29 cellular contexts compared by ENCODE assay signal in genomic region chr19:33587150-33587549, GRCh38. TPM values are rescaled to one million over a fixed set of nuclear protein-coding genes. Genes with fewer than 3 reads are reported as not detected.
"Had no signal": no experiment of that assay in that cellular context is flagged by ENCODE, and none has a peak within 500 bp of the region (broad histone marks: within the 10 kb centered on the region; RNA-seq: fewer than 3 reads in every experiment).

No MANE protein-coding gene starts in this region.

- H3K9me3 ChIP-seq: testis, thoracic aorta, thyroid gland, transverse colon, upper lobe of right lung, uterus, vagina had no signal

- H3K4me1 Mint-ChIP-seq: stimulated activated effector memory CD8-positive, alpha-beta T cell treated with anti-CD3 and anti-CD28 coated beads, Interleukin-12 subunit alpha, Interleukin-12 subunit beta, amount 100 ng/mL, for 72 hours; stimulated activated memory B cell treated with anti-CD40 and anti-IgM and Interleukin-4, amounts not matched to agents 10 μg/mL and 1 μg/mL and 100 μg/mL, for 72 hours; stimulated activated naive B cell treated with anti-CD40 and anti-IgM and Interleukin-4, amounts not matched to agents 10 μg/mL and 1 μg/mL and 100 μg/mL, for 72 hours; stimulated activated naive CD8-positive, alpha-beta T cell treated with anti-CD3 and anti-CD28 coated beads, Interleukin-15, amount 100 ng/mL, for 72 hours had no signal

- H3K36me3 ChIP-seq: stomach, suprapubic skin, thoracic aorta, thyroid gland, tibial artery, tibial nerve, transverse colon, upper lobe of left lung, upper lobe of right lung, uterus, vagina had no signal

- H3K36me3 Mint-ChIP-seq: stimulated activated effector memory CD8-positive, alpha-beta T cell treated with anti-CD3 and anti-CD28 coated beads, Interleukin-12 subunit alpha, Interleukin-12 subunit beta, amount 100 ng/mL, for 72 hours; stimulated activated memory B cell treated with anti-CD40 and anti-IgM and Interleukin-4, amounts not matched to agents 10 μg/mL and 1 μg/mL and 100 μg/mL, for 72 hours; stimulated activated naive B cell treated with anti-CD40 and anti-IgM and Interleukin-4, amounts not matched to agents 10 μg/mL and 1 μg/mL and 100 μg/mL, for 72 hours; type B pancreatic cell had no signal

- ATAC-seq: stimulated activated effector memory CD8-positive, alpha-beta T cell treated with anti-CD3 and anti-CD28 coated beads, Interleukin-12 subunit alpha, Interleukin-12 subunit beta, amount 100 ng/mL, for 72 hours; stimulated activated memory B cell treated with anti-CD40 and anti-IgM and Interleukin-4, amounts not matched to agents 10 μg/mL and 1 μg/mL and 100 μg/mL, for 72 hours; stimulated activated naive B cell treated with anti-CD40 and anti-IgM and Interleukin-4, amounts not matched to agents 10 μg/mL and 1 μg/mL and 100 μg/mL, for 72 hours; stimulated activated naive CD8-positive, alpha-beta T cell treated with anti-CD3 and anti-CD28 coated beads, Interleukin-15, amount 100 ng/mL, for 72 hours; stimulated activated naive CD8-positive, alpha-beta T cell treated with anti-CD3 and anti-CD28 coated beads, Interleukin-15, Interleukin-2, amounts not matched to agents 100 U/mL and 50 U/mL, for 24 hours; upper lobe of right lung had no signal

- FAIRE-seq: urothelium cell line had no signal

- H3K27me3 ChIP-seq: suprapubic skin, testis, thyroid gland, tibial artery, tibial nerve, transverse colon, upper lobe of left lung, uterus, vagina had no signal

- H3K4me3 ChIP-seq: stomach, suprapubic skin, testis, thoracic aorta, thyroid gland, tibial artery, tibial nerve, transverse colon, upper lobe of left lung, upper lobe of right lung, uterus, vagina had no signal

- H3K27me3 Mint-ChIP-seq: stimulated activated memory B cell treated with anti-CD40 and anti-IgM and Interleukin-4, amounts not matched to agents 10 μg/mL and 1 μg/mL and 100 μg/mL, for 72 hours; stimulated activated naive CD8-positive, alpha-beta T cell treated with anti-CD3 and anti-CD28 coated beads, Interleukin-15, amount 100 ng/mL, for 72 hours had no signal

- H3K4me3 Mint-ChIP-seq: stimulated activated effector memory CD8-positive, alpha-beta T cell treated with anti-CD3 and anti-CD28 coated beads, Interleukin-12 subunit alpha, Interleukin-12 subunit beta, amount 100 ng/mL, for 72 hours; stimulated activated memory B cell treated with anti-CD40 and anti-IgM and Interleukin-4, amounts not matched to agents 10 μg/mL and 1 μg/mL and 100 μg/mL, for 72 hours; stimulated activated naive B cell treated with anti-CD40 and anti-IgM and Interleukin-4, amounts not matched to agents 10 μg/mL and 1 μg/mL and 100 μg/mL, for 72 hours; stimulated activated naive CD8-positive, alpha-beta T cell treated with anti-CD3 and anti-CD28 coated beads, Interleukin-15, amount 100 ng/mL, for 72 hours; stimulated activated naive CD8-positive, alpha-beta T cell treated with anti-CD3 and anti-CD28 coated beads, Interleukin-15, Interleukin-2, amounts not matched to agents 100 ng/mL and 50 ng/mL, for 24 hours; type B pancreatic cell had no signal

- H3K27ac ChIP-seq: stomach, suprapubic skin, testis, thoracic aorta, thyroid gland, tibial artery, tibial nerve, transverse colon, upper lobe of left lung, upper lobe of right lung, uterus, vagina had no signal

- H3K27ac Mint-ChIP-seq: stimulated activated effector memory CD8-positive, alpha-beta T cell treated with anti-CD3 and anti-CD28 coated beads, Interleukin-12 subunit alpha, Interleukin-12 subunit beta, amount 100 ng/mL, for 72 hours; stimulated activated memory B cell treated with anti-CD40 and anti-IgM and Interleukin-4, amounts not matched to agents 10 μg/mL and 1 μg/mL and 100 μg/mL, for 72 hours; stimulated activated naive B cell treated with anti-CD40 and anti-IgM and Interleukin-4, amounts not matched to agents 10 μg/mL and 1 μg/mL and 100 μg/mL, for 72 hours; stimulated activated naive CD8-positive, alpha-beta T cell treated with anti-CD3 and anti-CD28 coated beads, Interleukin-15, amount 100 ng/mL, for 72 hours; stimulated activated naive CD8-positive, alpha-beta T cell treated with anti-CD3 and anti-CD28 coated beads, Interleukin-15, Interleukin-2, amounts not matched to agents 100 ng/mL and 50 ng/mL, for 24 hours; type B pancreatic cell had no signal

- DNase-seq: stimulated activated CD4-positive, alpha-beta T cell treated with anti-CD3 and anti-CD28 coated beads, Interleukin-2, amount 100 ng/mL, for 48 hours; stimulated activated CD4-positive, alpha-beta T cell treated with anti-CD3 and anti-CD28 coated beads, Interleukin-4, amount 100 ng/mL, for 1 hour; stimulated activated CD4-positive, alpha-beta T cell treated with anti-CD3 and anti-CD28 coated beads, Interleukin-4, amount 100 ng/mL, for 24 hours; stimulated activated CD4-positive, alpha-beta T cell treated with anti-CD3 and anti-CD28 coated beads, Interleukin-4, amount 100 ng/mL, for 4 hours; stimulated activated CD8-positive, alpha-beta memory T cell treated with anti-CD3 and anti-CD28 coated beads, Interleukin-4, amount 100 ng/mL, for 48 hours; stimulated activated naive B cell treated with anti-CD40 and anti-IgM and Interleukin-4, amounts not matched to agents 10 μg/mL and 1 μg/mL and 100 μg/mL, for 72 hours; stimulated activated naive CD4-positive, alpha-beta T cell; stimulated activated naive CD4-positive, alpha-beta T cell treated with Interleukin-2 at 50 U/mL for 16 hours; stimulated activated naive CD8-positive, alpha-beta T cell treated with anti-CD3 and anti-CD28 coated beads, Interleukin-15, amount 100 ng/mL, for 72 hours; stimulated activated naive CD8-positive, alpha-beta T cell treated with anti-CD3 and anti-CD28 coated beads, Interleukin-15, Interleukin-2, amounts not matched to agents 100 U/mL and 50 U/mL, for 24 hours; stomach; substantia nigra; testis; thyroid gland; tibial artery; transverse colon; trophoblast cell; upper lobe of left lung; upper lobe of right lung; uterus had no signal

- H3K4me1 ChIP-seq: stomach, suprapubic skin, testis, thyroid gland, tibial artery, tibial nerve, transverse colon, upper lobe of left lung, upper lobe of right lung, uterus, vagina had no signal

RNA-seq across cellular contexts. Expression of gene CHST8, which starts 34.6 kb away (rescaled TPM):
- total RNA-seq: transverse colon had no signal
